1 cellular context compared by ENCODE assay signal in the genomic region with DNA sequence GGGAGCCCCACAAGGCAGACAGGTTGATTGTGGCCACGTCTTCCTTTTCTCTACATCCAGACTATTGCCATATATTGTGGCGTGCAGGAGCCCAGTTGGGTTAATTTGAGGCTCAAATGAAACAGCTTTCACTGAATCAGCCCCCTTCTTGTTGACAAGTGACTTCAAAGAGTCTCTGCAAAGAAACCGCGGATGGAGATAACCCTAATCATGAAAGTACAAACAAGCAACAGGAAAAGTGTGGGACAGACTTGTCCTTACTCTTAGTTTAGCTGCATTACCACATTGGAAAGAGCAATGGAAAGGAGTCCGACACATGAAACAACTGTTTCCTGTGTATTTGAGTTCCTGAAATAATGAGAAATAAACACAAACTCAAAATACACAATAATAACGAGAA.
A peak's percentile ranks its signal among the peaks of the same experiment; 100 is the strongest.
TF ChIP-seq lines count a peak whose summit lies in the region.

No MANE protein-coding gene starts in this region.

TF ChIP-seq in K562, 482 proteins besides CTCF, POLR2A, EP300 and RAD21 (continued from another document and continues in another):
- TF ChIP-seq, protein P1, sequence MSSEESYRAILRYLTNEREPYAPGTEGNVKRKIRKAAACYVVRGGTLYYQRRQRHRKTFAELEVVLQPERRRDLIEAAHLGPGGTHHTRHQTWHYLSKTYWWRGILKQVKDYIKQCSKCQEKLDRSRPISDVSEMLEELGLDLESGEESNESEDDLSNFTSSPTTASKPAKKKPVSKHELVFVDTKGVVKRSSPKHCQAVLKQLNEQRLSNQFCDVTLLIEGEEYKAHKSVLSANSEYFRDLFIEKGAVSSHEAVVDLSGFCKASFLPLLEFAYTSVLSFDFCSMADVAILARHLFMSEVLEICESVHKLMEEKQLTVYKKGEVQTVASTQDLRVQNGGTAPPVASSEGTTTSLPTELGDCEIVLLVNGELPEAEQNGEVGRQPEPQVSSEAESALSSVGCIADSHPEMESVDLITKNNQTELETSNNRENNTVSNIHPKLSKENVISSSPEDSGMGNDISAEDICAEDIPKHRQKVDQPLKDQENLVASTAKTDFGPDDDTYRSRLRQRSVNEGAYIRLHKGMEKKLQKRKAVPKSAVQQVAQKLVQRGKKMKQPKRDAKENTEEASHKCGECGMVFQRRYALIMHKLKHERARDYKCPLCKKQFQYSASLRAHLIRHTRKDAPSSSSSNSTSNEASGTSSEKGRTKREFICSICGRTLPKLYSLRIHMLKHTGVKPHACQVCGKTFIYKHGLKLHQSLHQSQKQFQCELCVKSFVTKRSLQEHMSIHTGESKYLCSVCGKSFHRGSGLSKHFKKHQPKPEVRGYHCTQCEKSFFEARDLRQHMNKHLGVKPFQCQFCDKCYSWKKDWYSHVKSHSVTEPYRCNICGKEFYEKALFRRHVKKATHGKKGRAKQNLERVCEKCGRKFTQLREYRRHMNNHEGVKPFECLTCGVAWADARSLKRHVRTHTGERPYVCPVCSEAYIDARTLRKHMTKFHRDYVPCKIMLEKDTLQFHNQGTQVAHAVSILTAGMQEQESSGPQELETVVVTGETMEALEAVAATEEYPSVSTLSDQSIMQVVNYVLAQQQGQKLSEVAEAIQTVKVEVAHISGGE (CRISPR knock-in tag; IDR thresholded peaks at IDR 0.05): no peak
- no peak for TF ChIP-seq KAT2B (IDR thresholded peaks at IDR 0.05; ENCODE audit: low read depth, low read length)
- no peak for TF ChIP-seq DACH1 (IDR thresholded peaks at IDR 0.05; ENCODE audit: partially characterized antibody)
- no peak for TF ChIP-seq SREBF1 (IDR thresholded peaks at IDR 0.05; ENCODE audit: borderline replicate concordance, low read depth, low read length)
- TF ChIP-seq BMI1 (IDR thresholded peaks at IDR 0.05; ENCODE audit: low read length): no peak
- peak; percentile 50 for TF ChIP-seq EHMT2 (IDR thresholded peaks at IDR 0.05)
- TF ChIP-seq, protein P2, sequence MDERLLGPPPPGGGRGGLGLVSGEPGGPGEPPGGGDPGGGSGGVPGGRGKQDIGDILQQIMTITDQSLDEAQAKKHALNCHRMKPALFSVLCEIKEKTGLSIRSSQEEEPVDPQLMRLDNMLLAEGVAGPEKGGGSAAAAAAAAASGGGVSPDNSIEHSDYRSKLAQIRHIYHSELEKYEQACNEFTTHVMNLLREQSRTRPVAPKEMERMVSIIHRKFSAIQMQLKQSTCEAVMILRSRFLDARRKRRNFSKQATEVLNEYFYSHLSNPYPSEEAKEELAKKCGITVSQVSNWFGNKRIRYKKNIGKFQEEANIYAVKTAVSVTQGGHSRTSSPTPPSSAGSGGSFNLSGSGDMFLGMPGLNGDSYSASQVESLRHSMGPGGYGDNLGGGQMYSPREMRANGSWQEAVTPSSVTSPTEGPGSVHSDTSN (CRISPR knock-in tag; IDR thresholded peaks at IDR 0.05; ENCODE audit: low read depth): no peak
- TF ChIP-seq, protein P2 (tag; conservative IDR thresholded peaks at IDR 0.05; ENCODE audit: low read depth): no peak
- no peak for TF ChIP-seq KDM2B (CRISPR knock-in tag; IDR thresholded peaks at IDR 0.05)
- TF ChIP-seq, protein P3, sequence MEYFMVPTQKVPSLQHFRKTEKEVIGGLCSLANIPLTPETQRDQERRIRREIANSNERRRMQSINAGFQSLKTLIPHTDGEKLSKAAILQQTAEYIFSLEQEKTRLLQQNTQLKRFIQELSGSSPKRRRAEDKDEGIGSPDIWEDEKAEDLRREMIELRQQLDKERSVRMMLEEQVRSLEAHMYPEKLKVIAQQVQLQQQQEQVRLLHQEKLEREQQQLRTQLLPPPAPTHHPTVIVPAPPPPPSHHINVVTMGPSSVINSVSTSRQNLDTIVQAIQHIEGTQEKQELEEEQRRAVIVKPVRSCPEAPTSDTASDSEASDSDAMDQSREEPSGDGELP (CRISPR knock-in tag; IDR thresholded peaks at IDR 0.05; ENCODE audit: borderline replicate concordance): no peak
- TF ChIP-seq, protein P4, sequence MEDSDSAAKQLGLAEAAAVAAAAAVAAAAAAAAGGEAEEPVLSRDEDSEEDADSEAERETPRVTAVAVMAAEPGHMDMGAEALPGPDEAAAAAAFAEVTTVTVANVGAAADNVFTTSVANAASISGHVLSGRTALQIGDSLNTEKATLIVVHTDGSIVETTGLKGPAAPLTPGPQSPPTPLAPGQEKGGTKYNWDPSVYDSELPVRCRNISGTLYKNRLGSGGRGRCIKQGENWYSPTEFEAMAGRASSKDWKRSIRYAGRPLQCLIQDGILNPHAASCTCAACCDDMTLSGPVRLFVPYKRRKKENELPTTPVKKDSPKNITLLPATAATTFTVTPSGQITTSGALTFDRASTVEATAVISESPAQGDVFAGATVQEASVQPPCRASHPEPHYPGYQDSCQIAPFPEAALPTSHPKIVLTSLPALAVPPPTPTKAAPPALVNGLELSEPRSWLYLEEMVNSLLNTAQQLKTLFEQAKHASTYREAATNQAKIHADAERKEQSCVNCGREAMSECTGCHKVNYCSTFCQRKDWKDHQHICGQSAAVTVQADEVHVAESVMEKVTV (CRISPR knock-in tag; IDR thresholded peaks at IDR 0.05): no peak
- peak; percentile 79 for TF ChIP-seq TEAD4 (IDR thresholded peaks at IDR 0.05; ENCODE audit: low read length)
- no peak for TF ChIP-seq TEAD4 (CRISPR knock-in tag; IDR thresholded peaks at IDR 0.05; ENCODE audit: borderline replicate concordance)
- TF ChIP-seq TBL1XR1 (IDR thresholded peaks at IDR 0.05; ENCODE audit: low read length in 2 of 2): peak in 1 of 2 experiments; percentile 67; a peak in 1 of 4 replicates
- TF ChIP-seq ZBTB8A (IDR thresholded peaks at IDR 0.05; ENCODE audit: partially characterized antibody): no peak
- no peak for TF ChIP-seq ZNF174 (CRISPR knock-in tag; IDR thresholded peaks at IDR 0.05)
- TF ChIP-seq ZNF197 (CRISPR knock-in tag; IDR thresholded peaks at IDR 0.05; ENCODE audit: low read depth): no peak
- TF ChIP-seq, protein P5, sequence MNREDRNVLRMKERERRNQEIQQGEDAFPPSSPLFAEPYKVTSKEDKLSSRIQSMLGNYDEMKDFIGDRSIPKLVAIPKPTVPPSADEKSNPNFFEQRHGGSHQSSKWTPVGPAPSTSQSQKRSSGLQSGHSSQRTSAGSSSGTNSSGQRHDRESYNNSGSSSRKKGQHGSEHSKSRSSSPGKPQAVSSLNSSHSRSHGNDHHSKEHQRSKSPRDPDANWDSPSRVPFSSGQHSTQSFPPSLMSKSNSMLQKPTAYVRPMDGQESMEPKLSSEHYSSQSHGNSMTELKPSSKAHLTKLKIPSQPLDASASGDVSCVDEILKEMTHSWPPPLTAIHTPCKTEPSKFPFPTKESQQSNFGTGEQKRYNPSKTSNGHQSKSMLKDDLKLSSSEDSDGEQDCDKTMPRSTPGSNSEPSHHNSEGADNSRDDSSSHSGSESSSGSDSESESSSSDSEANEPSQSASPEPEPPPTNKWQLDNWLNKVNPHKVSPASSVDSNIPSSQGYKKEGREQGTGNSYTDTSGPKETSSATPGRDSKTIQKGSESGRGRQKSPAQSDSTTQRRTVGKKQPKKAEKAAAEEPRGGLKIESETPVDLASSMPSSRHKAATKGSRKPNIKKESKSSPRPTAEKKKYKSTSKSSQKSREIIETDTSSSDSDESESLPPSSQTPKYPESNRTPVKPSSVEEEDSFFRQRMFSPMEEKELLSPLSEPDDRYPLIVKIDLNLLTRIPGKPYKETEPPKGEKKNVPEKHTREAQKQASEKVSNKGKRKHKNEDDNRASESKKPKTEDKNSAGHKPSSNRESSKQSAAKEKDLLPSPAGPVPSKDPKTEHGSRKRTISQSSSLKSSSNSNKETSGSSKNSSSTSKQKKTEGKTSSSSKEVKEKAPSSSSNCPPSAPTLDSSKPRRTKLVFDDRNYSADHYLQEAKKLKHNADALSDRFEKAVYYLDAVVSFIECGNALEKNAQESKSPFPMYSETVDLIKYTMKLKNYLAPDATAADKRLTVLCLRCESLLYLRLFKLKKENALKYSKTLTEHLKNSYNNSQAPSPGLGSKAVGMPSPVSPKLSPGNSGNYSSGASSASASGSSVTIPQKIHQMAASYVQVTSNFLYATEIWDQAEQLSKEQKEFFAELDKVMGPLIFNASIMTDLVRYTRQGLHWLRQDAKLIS (CRISPR knock-in tag; IDR thresholded peaks at IDR 0.05): no peak
- no peak for TF ChIP-seq MECOM (CRISPR knock-in tag; IDR thresholded peaks at IDR 0.05)
- no peak for TF ChIP-seq SIN3B (IDR thresholded peaks at IDR 0.05; ENCODE audit: low read depth)
- peak; percentile 34; the same call in 1 of the 2 replicates for TF ChIP-seq CTBP1 (IDR thresholded peaks at IDR 0.05; ENCODE audit: borderline replicate concordance)
- peak; percentile 33; the same call in 1 of the 2 replicates for TF ChIP-seq JUND (IDR thresholded peaks at IDR 0.05; ENCODE audit: borderline replicate concordance, low read depth, low read length)
- no peak; the same call in 2 of the 3 replicates for TF ChIP-seq JUND (tag; IDR thresholded peaks at IDR 0.05; ENCODE audit: borderline replicate concordance, low read depth, low read length)
- TF ChIP-seq, protein P6, sequence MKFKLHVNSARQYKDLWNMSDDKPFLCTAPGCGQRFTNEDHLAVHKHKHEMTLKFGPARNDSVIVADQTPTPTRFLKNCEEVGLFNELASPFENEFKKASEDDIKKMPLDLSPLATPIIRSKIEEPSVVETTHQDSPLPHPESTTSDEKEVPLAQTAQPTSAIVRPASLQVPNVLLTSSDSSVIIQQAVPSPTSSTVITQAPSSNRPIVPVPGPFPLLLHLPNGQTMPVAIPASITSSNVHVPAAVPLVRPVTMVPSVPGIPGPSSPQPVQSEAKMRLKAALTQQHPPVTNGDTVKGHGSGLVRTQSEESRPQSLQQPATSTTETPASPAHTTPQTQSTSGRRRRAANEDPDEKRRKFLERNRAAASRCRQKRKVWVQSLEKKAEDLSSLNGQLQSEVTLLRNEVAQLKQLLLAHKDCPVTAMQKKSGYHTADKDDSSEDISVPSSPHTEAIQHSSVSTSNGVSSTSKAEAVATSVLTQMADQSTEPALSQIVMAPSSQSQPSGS (CRISPR knock-in tag; IDR thresholded peaks at IDR 0.05): no peak
- no peak for TF ChIP-seq RBM14 (IDR thresholded peaks at IDR 0.05; ENCODE audit: borderline replicate concordance, insufficient read depth, low read depth, low read length)
- TF ChIP-seq SRF (CRISPR knock-in tag; IDR thresholded peaks at IDR 0.05): no peak
- no peak; the same call in 1 of the 2 replicates for TF ChIP-seq GABPA (tag; conservative IDR thresholded peaks at IDR 0.05; ENCODE audit: low read depth)
- TF ChIP-seq, protein P7, sequence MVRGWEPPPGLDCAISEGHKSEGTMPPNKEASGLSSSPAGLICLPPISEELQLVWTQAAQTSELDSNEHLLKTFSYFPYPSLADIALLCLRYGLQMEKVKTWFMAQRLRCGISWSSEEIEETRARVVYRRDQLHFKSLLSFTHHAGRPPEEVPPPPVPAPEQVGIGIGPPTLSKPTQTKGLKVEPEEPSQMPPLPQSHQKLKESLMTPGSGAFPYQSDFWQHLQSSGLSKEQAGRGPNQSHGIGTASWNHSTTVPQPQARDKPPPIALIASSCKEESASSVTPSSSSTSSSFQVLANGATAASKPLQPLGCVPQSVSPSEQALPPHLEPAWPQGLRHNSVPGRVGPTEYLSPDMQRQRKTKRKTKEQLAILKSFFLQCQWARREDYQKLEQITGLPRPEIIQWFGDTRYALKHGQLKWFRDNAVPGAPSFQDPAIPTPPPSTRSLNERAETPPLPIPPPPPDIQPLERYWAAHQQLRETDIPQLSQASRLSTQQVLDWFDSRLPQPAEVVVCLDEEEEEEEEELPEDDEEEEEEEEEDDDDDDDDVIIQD (CRISPR knock-in tag; IDR thresholded peaks at IDR 0.05): no peak
- TF ChIP-seq ELF1 (tag; IDR thresholded peaks at IDR 0.05): no peak
- peak; percentile 98 for TF ChIP-seq TCF7 (IDR thresholded peaks at IDR 0.05; ENCODE audit: borderline replicate concordance)
- TF ChIP-seq, protein P8, sequence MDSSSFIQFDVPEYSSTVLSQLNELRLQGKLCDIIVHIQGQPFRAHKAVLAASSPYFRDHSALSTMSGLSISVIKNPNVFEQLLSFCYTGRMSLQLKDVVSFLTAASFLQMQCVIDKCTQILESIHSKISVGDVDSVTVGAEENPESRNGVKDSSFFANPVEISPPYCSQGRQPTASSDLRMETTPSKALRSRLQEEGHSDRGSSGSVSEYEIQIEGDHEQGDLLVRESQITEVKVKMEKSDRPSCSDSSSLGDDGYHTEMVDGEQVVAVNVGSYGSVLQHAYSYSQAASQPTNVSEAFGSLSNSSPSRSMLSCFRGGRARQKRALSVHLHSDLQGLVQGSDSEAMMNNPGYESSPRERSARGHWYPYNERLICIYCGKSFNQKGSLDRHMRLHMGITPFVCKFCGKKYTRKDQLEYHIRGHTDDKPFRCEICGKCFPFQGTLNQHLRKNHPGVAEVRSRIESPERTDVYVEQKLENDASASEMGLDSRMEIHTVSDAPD (CRISPR knock-in tag; IDR thresholded peaks at IDR 0.05): no peak
- TF ChIP-seq, protein P9, sequence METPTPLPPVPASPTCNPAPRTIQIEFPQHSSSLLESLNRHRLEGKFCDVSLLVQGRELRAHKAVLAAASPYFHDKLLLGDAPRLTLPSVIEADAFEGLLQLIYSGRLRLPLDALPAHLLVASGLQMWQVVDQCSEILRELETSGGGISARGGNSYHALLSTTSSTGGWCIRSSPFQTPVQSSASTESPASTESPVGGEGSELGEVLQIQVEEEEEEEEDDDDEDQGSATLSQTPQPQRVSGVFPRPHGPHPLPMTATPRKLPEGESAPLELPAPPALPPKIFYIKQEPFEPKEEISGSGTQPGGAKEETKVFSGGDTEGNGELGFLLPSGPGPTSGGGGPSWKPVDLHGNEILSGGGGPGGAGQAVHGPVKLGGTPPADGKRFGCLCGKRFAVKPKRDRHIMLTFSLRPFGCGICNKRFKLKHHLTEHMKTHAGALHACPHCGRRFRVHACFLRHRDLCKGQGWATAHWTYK (CRISPR knock-in tag; IDR thresholded peaks at IDR 0.05): no peak
- TF ChIP-seq POLR2B (IDR thresholded peaks at IDR 0.05; ENCODE audit: low read depth, partially characterized antibody): no peak
- TF ChIP-seq, protein P10, sequence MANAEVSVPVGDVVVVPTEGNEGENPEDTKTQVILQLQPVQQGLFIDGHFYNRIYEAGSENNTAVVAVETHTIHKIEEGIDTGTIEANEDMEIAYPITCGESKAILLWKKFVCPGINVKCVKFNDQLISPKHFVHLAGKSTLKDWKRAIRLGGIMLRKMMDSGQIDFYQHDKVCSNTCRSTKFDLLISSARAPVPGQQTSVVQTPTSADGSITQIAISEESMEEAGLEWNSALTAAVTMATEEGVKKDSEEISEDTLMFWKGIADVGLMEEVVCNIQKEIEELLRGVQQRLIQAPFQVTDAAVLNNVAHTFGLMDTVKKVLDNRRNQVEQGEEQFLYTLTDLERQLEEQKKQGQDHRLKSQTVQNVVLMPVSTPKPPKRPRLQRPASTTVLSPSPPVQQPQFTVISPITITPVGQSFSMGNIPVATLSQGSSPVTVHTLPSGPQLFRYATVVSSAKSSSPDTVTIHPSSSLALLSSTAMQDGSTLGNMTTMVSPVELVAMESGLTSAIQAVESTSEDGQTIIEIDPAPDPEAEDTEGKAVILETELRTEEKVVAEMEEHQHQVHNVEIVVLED (CRISPR knock-in tag; IDR thresholded peaks at IDR 0.05): no peak
- no peak for TF ChIP-seq PTTG1 (tag; IDR thresholded peaks at IDR 0.05; ENCODE audit: low read depth)
- no peak for TF ChIP-seq FOS (IDR thresholded peaks at IDR 0.05; ENCODE audit: extremely low read depth, insufficient read length)
- TF ChIP-seq FOXA1 (IDR thresholded peaks at IDR 0.05; ENCODE audit: borderline replicate concordance): no peak
- TF ChIP-seq HDAC3 (IDR thresholded peaks at IDR 0.05; ENCODE audit: borderline replicate concordance, partially characterized antibody): no peak
- no peak for TF ChIP-seq FOXK1 (CRISPR knock-in tag; IDR thresholded peaks at IDR 0.05; ENCODE audit: borderline replicate concordance)
